22 cellular contexts compared by ENCODE assay signal in the genomic region with DNA sequence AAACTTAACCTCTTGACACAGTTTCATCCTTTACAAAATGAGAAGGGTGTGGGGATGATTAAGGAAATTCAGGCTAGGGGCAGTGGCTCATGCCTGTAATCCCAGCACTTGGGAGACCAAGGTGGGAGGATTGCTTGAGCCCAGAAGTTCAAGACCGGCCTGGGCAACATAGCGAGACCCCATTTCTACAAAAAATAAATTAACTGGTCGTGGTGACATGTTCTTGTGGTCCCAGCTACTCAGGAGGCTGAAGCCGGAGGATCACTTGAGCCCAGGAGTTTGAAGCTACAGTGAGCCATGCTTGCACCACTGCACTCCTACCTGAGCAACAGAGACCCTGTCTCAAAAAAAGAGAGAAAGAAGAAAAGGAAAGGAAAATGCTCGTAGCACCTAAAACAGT. TPM values are rescaled to one million over a fixed set of nuclear protein-coding genes. Genes with fewer than 3 reads are reported as not detected.
DNase-seq lines count a peak whose midpoint lies in the region; ATAC-seq, FAIRE-seq and TF ChIP-seq lines count a peak whose summit lies in the region.
"Had no signal": no experiment of that assay in that cellular context is flagged by ENCODE, and none has a peak within 500 bp of the region (broad histone marks: within the 10 kb centered on the region; RNA-seq: fewer than 3 reads in every experiment).

No MANE protein-coding gene starts in this region.

- intact Hi-C loops in sigmoid colon (cut with DNase I), result no loop called here

- WGBS in sigmoid colon, 2 donors, result 93 to 96% methylated on average over 5 of the region's 5 CpGs

- peaks cover 11% of the 10 kb centered on the region for H3K4me1 ChIP-seq in RWPE2 (ENCODE audit: insufficient read depth, poor library complexity, severe bottlenecking)
- peaks cover 0 to 14% (median 6%) of the 10 kb centered on the region in 4 donors for H3K4me1 ChIP-seq in sigmoid colon
- no peaks in the 10 kb centered on the region for H3K4me1 ChIP-seq in BE2C

- H3K4me1 Mint-ChIP-seq in HFFc6 (ENCODE audit: low read depth), result peaks cover 21% of the 10 kb centered on the region
- H3K4me1 Mint-ChIP-seq: H9 had no signal

- no peaks in the 10 kb centered on the region for H3K36me3 Mint-ChIP-seq in HFFc6 (ENCODE audit: low read depth)

- ATAC-seq in RWPE2 (ENCODE audit: low read depth), result no peak
- ATAC-seq: CD8-positive, alpha-beta T cell; GM12878 had no signal

- H3K4me3 ChIP-seq in RWPE2 (ENCODE audit: severe bottlenecking), result no peak overlapping the region
- H3K4me3 ChIP-seq in sigmoid colon, result no peak overlapping the region
- no peak overlapping the region for H3K4me3 ChIP-seq in BE2C (ENCODE audit: low read depth, low read length)
- H3K4me3 ChIP-seq: BLaER1 treated with 17β-estradiol and CSF1 and Interleukin-3, amounts not matched to agents 10 nM and 100 nM; GM12878 had no signal

- H3K27ac ChIP-seq in RWPE2 (ENCODE audit: poor library complexity, severe bottlenecking) (peak overlapping the region; percentile 68), sigmoid colon (no peak overlapping the region)
- H3K27ac ChIP-seq: BLaER1 treated with 17β-estradiol and CSF1 and Interleukin-3, amounts not matched to agents 10 nM and 100 nM; HL-60 had no signal

- no peak for TF ChIP-seq POLR2A in sigmoid colon (IDR thresholded peaks at IDR 0.05)
- TF ChIP-seq POLR2A in GM12891 (IDR thresholded peaks at IDR 0.05; ENCODE audit: low read depth, low read length), result no peak

- TF ChIP-seq EP300 in sigmoid colon (IDR thresholded peaks at IDR 0.05), result no peak

- H3K27ac Mint-ChIP-seq in HFFc6, result peak overlapping the region; percentile 97
- H3K27ac Mint-ChIP-seq: CD8-positive, alpha-beta T cell; H9; IgD-negative memory B cell had no signal

- H3K9me3 ChIP-seq in RWPE2 (ENCODE audit: severe bottlenecking) (no peaks in the 10 kb centered on the region), sigmoid colon (no peaks in the 10 kb centered on the region), BE2C (no peaks in the 10 kb centered on the region)
- H3K9me3 ChIP-seq: BLaER1 treated with 17β-estradiol and CSF1 and Interleukin-3, amounts not matched to agents 10 nM and 100 nM had no signal

- H3K27me3 ChIP-seq in RWPE2 (ENCODE audit: insufficient read depth, poor library complexity, severe bottlenecking) (no peaks in the 10 kb centered on the region), sigmoid colon (no peaks in the 10 kb centered on the region), BE2C (no peaks in the 10 kb centered on the region)
- H3K27me3 ChIP-seq: BLaER1 treated with 17β-estradiol and CSF1 and Interleukin-3, amounts not matched to agents 10 nM and 100 nM had no signal

- DNase-seq in HFFc6 (no peak), RWPE2 (ENCODE audit: low spot score) (no peak), sigmoid colon (peak; percentile 38), hepatic stellate cell (ENCODE audit: low spot score) (no peak), GM12891 (ENCODE audit: insufficient read length, low spot score) (no peak), BE2C (no peak)
- DNase-seq: 8988T; Calu3; CD8-positive, alpha-beta T cell; DMS 273 treated with DMSO at 0.1 percent for 48 hours; DMS53; DND-41; EL; H9; KG1 had no signal

- H3K36me3 ChIP-seq in RWPE2 (ENCODE audit: low read depth), result no peaks in the 10 kb centered on the region
- H3K36me3 ChIP-seq in sigmoid colon, result no peaks in the 10 kb centered on the region
- H3K36me3 ChIP-seq in BE2C, result no peaks in the 10 kb centered on the region

- no peak for FAIRE-seq in GM12891 (lab: Jason Lieb, UNC)
- FAIRE-seq: GM12878, GM19239, H1 had no signal

- TF ChIP-seq CTCF in HFFc6 (IDR thresholded peaks at IDR 0.05) (no peak), RWPE2 (IDR thresholded peaks at IDR 0.05; ENCODE audit: poor library complexity, severe bottlenecking) (no peak), sigmoid colon (IDR thresholded peaks at IDR 0.05) (no peak), BE2C (IDR thresholded peaks at IDR 0.05; ENCODE audit: low read depth, low read length) (no peak)

- no peak overlapping the region for H3K4me3 Mint-ChIP-seq in HFFc6
- H3K4me3 Mint-ChIP-seq: CD8-positive, alpha-beta T cell; H9; IgD-negative memory B cell had no signal

- no peaks in the 10 kb centered on the region for H3K27me3 Mint-ChIP-seq in HFFc6 (ENCODE audit: insufficient read depth)
- H3K27me3 Mint-ChIP-seq: IgD-negative memory B cell had no signal

- no peaks in the 10 kb centered on the region for H3K9me3 Mint-ChIP-seq in HFFc6
- H3K9me3 Mint-ChIP-seq: CD8-positive, alpha-beta T cell; H9; IgD-negative memory B cell had no signal

TF ChIP-seq in GM12891, 5 proteins besides CTCF, POLR2A, EP300 and RAD21:
- TF ChIP-seq TAF1 (IDR thresholded peaks at IDR 0.05; ENCODE audit: low read depth, low read length), result no peak
TF ChIP-seq in GM12891: peak in this region for 0.

RNA-seq across cellular contexts. Expression of gene ZSWIM3, which starts 9.0 kb away (rescaled TPM):
- total RNA-seq in HFFc6 (2021; fragmentation: NEBNext Ultra II Directional; extraction: Animal tissue kit (Norgen Biotek cat#: 25700)), result 1 to 10 TPM; 2.3 to 4.0 (median 2.7) TPM
- 1 to 10 TPM; 1.7 to 3.5 (median 2.9) TPM for total RNA-seq in sigmoid colon
- polyA plus RNA-seq in sigmoid colon, result 1 to 10 TPM; 2.4 to 3.5 (median 2.5) TPM
- polyA plus RNA-seq in GM12891 (2012; ENCODE audit: low read depth, missing spikeins), result 0.73 TPM
- polyA plus RNA-seq in BE2C (2012; ENCODE audit: insufficient read depth, insufficient read length, low read depth), result 4.9 TPM

RNA-seq across cellular contexts. Expression of gene ACOT8, which starts 9.3 kb away (rescaled TPM):
- total RNA-seq in HFFc6 (2021; fragmentation: NEBNext Ultra II Directional; extraction: Animal tissue kit (Norgen Biotek cat#: 25700)), result 10 to 100 TPM; 24.2 to 31.2 (median 26.4) TPM
- total RNA-seq in sigmoid colon, result 10 to 100 TPM; 28.5 to 42.5 (median 35.0) TPM
- polyA plus RNA-seq in sigmoid colon, result 100 to 1,000 TPM in 1 of 3 donors, 10 to 100 TPM in 2; 51.0 to 131 (median 80.5) TPM
- 22.8 TPM for polyA plus RNA-seq in GM12891 (2012; ENCODE audit: low read depth, missing spikeins)
- polyA plus RNA-seq in BE2C (2012; ENCODE audit: insufficient read depth, insufficient read length, low read depth), result 88.3 TPM

RNA-seq across cellular contexts. Expression of gene ZSWIM1, which starts 14.6 kb away (rescaled TPM):
- total RNA-seq in HFFc6 (2021; fragmentation: NEBNext Ultra II Directional; extraction: Animal tissue kit (Norgen Biotek cat#: 25700)), result 10 to 100 TPM in 4 of 6 experiments, 1 to 10 TPM in 2; 9.8 to 11.7 (median 10.3) TPM
- total RNA-seq in sigmoid colon, result 1 to 10 TPM; 6.4 to 9.4 (median 7.1) TPM
- 1 to 10 TPM; 3.6 to 6.5 (median 3.9) TPM for polyA plus RNA-seq in sigmoid colon
- 5.9 TPM for polyA plus RNA-seq in GM12891 (2012; ENCODE audit: low read depth, missing spikeins)
- polyA plus RNA-seq in BE2C (2012; ENCODE audit: insufficient read depth, insufficient read length, low read depth), result 15.0 TPM

RNA-seq across cellular contexts. Expression of gene SPATA25, which starts 21.0 kb away (rescaled TPM):
- total RNA-seq in HFFc6 (2021; fragmentation: NEBNext Ultra II Directional; extraction: Animal tissue kit (Norgen Biotek cat#: 25700)), result under 1 TPM; 0.35 to 0.74 (median 0.47) TPM
- total RNA-seq in sigmoid colon, result 1 to 10 TPM; 1.6 to 7.5 (median 3.0) TPM
- 1 to 10 TPM in 1 of 3 donors, not detected in 2; 1.7 TPM for polyA plus RNA-seq in sigmoid colon
- 0.62 TPM for polyA plus RNA-seq in GM12891 (2012; ENCODE audit: low read depth, missing spikeins)
- polyA plus RNA-seq in BE2C (2012; ENCODE audit: insufficient read depth, insufficient read length, low read depth), result 1.6 TPM
- total RNA-seq: G401 had no signal
- polyA plus RNA-seq: IgD-negative memory B cell had no signal

RNA-seq across cellular contexts. Expression of gene NEURL2, which starts 24.6 kb away (rescaled TPM):
- total RNA-seq in HFFc6 (2021; fragmentation: NEBNext Ultra II Directional; extraction: Animal tissue kit (Norgen Biotek cat#: 25700)), result 1 to 10 TPM; 1.5 to 2.3 (median 1.9) TPM
- total RNA-seq in sigmoid colon, result 10 to 100 TPM; 18.9 to 25.8 (median 20.3) TPM
- 1 to 10 TPM; 1.8 to 4.6 (median 3.9) TPM for polyA plus RNA-seq in sigmoid colon
- 2.6 TPM for polyA plus RNA-seq in GM12891 (2012; ENCODE audit: low read depth, missing spikeins)
- 4.1 TPM for polyA plus RNA-seq in BE2C (2012; ENCODE audit: insufficient read depth, insufficient read length, low read depth)
